In the genomic region with DNA sequence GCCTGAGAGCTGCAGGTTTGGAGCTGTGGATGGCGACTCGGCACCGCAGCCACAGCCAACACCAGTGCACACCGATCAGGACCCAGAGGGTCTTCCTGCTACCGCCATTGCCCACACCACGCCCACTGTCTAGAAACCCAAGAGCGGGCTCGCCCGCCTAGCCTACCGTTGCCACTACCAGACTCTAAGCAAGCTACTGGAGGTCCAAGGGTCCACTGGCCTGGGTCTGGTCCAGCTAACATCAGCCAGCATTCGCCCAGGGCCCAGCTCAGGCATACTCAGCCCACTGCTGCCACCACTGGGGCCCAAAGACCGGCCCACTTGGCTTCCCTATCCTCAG, we compare ENCODE assay signal across 1 cellular context.
TF ChIP-seq lines count a peak whose summit lies in the region.

No MANE protein-coding gene starts in this region.

TF ChIP-seq in GM23338, 12 proteins besides CTCF, POLR2A, EP300 and RAD21 (continued from another document):
- TF ChIP-seq JUNB (IDR thresholded peaks at IDR 0.05; ENCODE audit: unreplicated experiment), result no peak
